Comparison of ENCODE assay signal across 8 cellular contexts in the genomic region with DNA sequence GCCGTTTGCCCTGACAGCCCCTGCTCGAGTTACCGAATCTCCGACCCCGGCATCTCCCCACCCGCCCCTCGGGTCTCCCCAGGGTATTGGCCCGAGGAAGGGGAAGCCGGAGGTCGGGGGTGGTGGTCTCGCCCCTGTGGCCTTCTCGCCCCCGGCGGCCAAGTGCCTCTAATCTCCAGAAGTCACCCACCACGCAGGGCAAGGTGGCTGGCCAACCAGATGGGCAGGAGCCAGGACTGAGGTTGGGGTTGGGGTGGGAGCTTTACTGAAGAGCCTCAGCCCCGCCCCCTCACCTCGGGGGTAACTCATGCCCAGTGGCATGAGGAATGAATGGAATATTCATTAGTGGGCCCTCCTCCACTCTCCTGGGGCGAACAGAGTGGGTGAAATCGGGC. TPM values are rescaled to one million over a fixed set of nuclear protein-coding genes. Genes with fewer than 3 reads are reported as not detected.
A peak's percentile ranks its signal among the peaks of the same experiment; 100 is the strongest.
DNase-seq lines count a peak whose midpoint lies in the region; ATAC-seq, FAIRE-seq and TF ChIP-seq lines count a peak whose summit lies in the region.

No MANE protein-coding gene starts in this region.

- H3K9me3 ChIP-seq in right lobe of liver, result no peaks in the 10 kb centered on the region
- no peaks in the 10 kb centered on the region for H3K9me3 ChIP-seq in thymus (ENCODE audit: control insufficient read depth)

- peaks cover 26% of the 10 kb centered on the region for H3K36me3 Mint-ChIP-seq in T-helper 2 cell treated with Interferon-gamma antibody and Interleukin-4, amounts not matched to agents 5 μg/mL and 100 μg/mL, for 36 hours (ENCODE audit: low read depth)

- no peak for TF ChIP-seq POLR2A in right lobe of liver (IDR thresholded peaks at IDR 0.05)

- H3K4me3 ChIP-seq in bronchial epithelial cell (ENCODE audit: low read depth, low read length), result peak overlapping the region; percentile 67
- peak overlapping the region; percentile 85 to 90 (median 86) for H3K4me3 ChIP-seq in right lobe of liver
- H3K4me3 ChIP-seq in thymus (ENCODE audit: low read length), result peak overlapping the region; percentile 81

- TF ChIP-seq CTCF in bronchial epithelial cell (IDR thresholded peaks at IDR 0.05; ENCODE audit: insufficient read depth, low read length, severe bottlenecking) (no peak), right lobe of liver (IDR thresholded peaks at IDR 0.05) (no peak)

- ATAC-seq in right lobe of liver (peak in 1 of 4 donors; percentile 9), HG03565 (IDR thresholded peaks at IDR 0.05; ENCODE audit: unreplicated experiment) (no peak)

- H3K27ac ChIP-seq in right lobe of liver, result no peak overlapping the region
- no peak overlapping the region for H3K27ac ChIP-seq in thymus (ENCODE audit: low read depth)

- peaks cover 21% of the 10 kb centered on the region for H3K4me1 Mint-ChIP-seq in T-helper 2 cell treated with Interferon-gamma antibody and Interleukin-4, amounts not matched to agents 5 μg/mL and 100 μg/mL, for 36 hours (ENCODE audit: low read depth)

- H3K27me3 Mint-ChIP-seq in T-helper 2 cell treated with Interferon-gamma antibody and Interleukin-4, amounts not matched to agents 5 μg/mL and 100 μg/mL, for 36 hours (ENCODE audit: low read depth), result no peaks in the 10 kb centered on the region

- H3K27me3 ChIP-seq in bronchial epithelial cell (ENCODE audit: control insufficient read depth, insufficient read depth, low read length) (no peaks in the 10 kb centered on the region), right lobe of liver (no peaks in the 10 kb centered on the region), thymus (ENCODE audit: control insufficient read depth, insufficient read depth) (no peaks in the 10 kb centered on the region)

- no peak for FAIRE-seq in bronchial epithelial cell (lab: Jason Lieb, UNC)

- H3K9me3 Mint-ChIP-seq in T-helper 2 cell treated with Interferon-gamma antibody and Interleukin-4, amounts not matched to agents 5 μg/mL and 100 μg/mL, for 36 hours, result no peaks in the 10 kb centered on the region

- H3K4me3 Mint-ChIP-seq in T-helper 2 cell treated with Interferon-gamma antibody and Interleukin-4, amounts not matched to agents 5 μg/mL and 100 μg/mL, for 36 hours, result peak overlapping the region; percentile 33

- no peak for DNase-seq in T-helper 2 cell treated with Interferon-gamma antibody and Interleukin-4, amounts not matched to agents 5 μg/mL and 100 μg/mL, for 36 hours (ENCODE audit: low spot score)
- no peak for DNase-seq in T-helper 2 cell
- peak; percentile 24 for DNase-seq in NCI-H510A treated with DMSO at 0.1 percent for 48 hours (lab: John Stamatoyannopoulos, UW)
- DNase-seq in bronchial epithelial cell (ENCODE audit: low read depth), result no peak
- peak in 1 of 3 donors; percentile 40 for DNase-seq in right lobe of liver
- no peak for DNase-seq in NCI-H128 (lab: John Stamatoyannopoulos, UW; ENCODE audit: unreplicated experiment)

- intact Hi-C loops in right lobe of liver (cut with DNase I), result loop anchor here (10.0 kb wide), 2 partner anchors 48 to 58 kb away; a partner anchor contains a TSS

- 8% methylated on average over 6 of the region's 19 CpGs for WGBS in right lobe of liver (ENCODE audit: insufficient coverage, low coverage, low lambda C conversion rate, missing lambda C conversion rate)
- 5% methylated on average over 19 of the region's 19 CpGs for WGBS in thymus

- peaks cover 0 to 16% (median 4%) of the 10 kb centered on the region in 4 donors for H3K4me1 ChIP-seq in right lobe of liver
- peaks cover 4% of the 10 kb centered on the region for H3K4me1 ChIP-seq in thymus (ENCODE audit: control insufficient read depth, insufficient read depth, low read length)

- H3K36me3 ChIP-seq in bronchial epithelial cell (ENCODE audit: control insufficient read depth, insufficient read depth, low read length) (peaks cover 4% of the 10 kb centered on the region), right lobe of liver (peaks cover 0 to 19% (median 8%) of the 10 kb centered on the region in 4 donors), thymus (ENCODE audit: control insufficient read depth, insufficient read depth) (peaks cover 7% of the 10 kb centered on the region)

- H3K27ac Mint-ChIP-seq in T-helper 2 cell treated with Interferon-gamma antibody and Interleukin-4, amounts not matched to agents 5 μg/mL and 100 μg/mL, for 36 hours, result no peak overlapping the region

RNA-seq across cellular contexts. Expression of a gene that starts 0.6 kb away (rescaled TPM):
- total RNA-seq in bronchial epithelial cell (7.9 and 14.8 TPM in 2 replicates), right lobe of liver (10 to 100 TPM in 3 of 6 experiments, 1 to 10 TPM in 3; 5.1 to 13.6 (median 9.3) TPM)
- polyA plus RNA-seq in thymus, result 5.1 TPM

RNA-seq across cellular contexts. Expression of a gene that starts 9.1 kb away (rescaled TPM):
- 3.2 and 6.1 TPM in 2 replicates for total RNA-seq in bronchial epithelial cell
- total RNA-seq in right lobe of liver, result 1 to 10 TPM; 2.5 to 8.6 (median 6.0) TPM
- 6.2 TPM for polyA plus RNA-seq in thymus

RNA-seq across cellular contexts. Expression of a gene that starts 47.6 kb away (rescaled TPM):
- total RNA-seq in bronchial epithelial cell (92.6 and 94.3 TPM in 2 replicates), right lobe of liver (10 to 100 TPM; 24.3 to 39.6 (median 35.3) TPM)
- polyA plus RNA-seq in thymus, result 119 TPM

RNA-seq across cellular contexts. Expression of a gene that starts 57.5 kb away (rescaled TPM):
- total RNA-seq in bronchial epithelial cell (7.2 and 9.2 TPM in 2 replicates), right lobe of liver (1 to 10 TPM; 3.0 to 6.1 (median 4.1) TPM)
- polyA plus RNA-seq in thymus, result 5.1 TPM

RNA-seq across cellular contexts. Expression of a gene that starts 57.6 kb away (rescaled TPM):
- 73.5 TPM in 2 replicates for total RNA-seq in bronchial epithelial cell
- total RNA-seq in right lobe of liver, result 10 to 100 TPM; 20.6 to 40.5 (median 28.9) TPM
- polyA plus RNA-seq in thymus, result 27.6 TPM
